ENCODE assay signal across 29 cellular contexts in the genomic region with DNA sequence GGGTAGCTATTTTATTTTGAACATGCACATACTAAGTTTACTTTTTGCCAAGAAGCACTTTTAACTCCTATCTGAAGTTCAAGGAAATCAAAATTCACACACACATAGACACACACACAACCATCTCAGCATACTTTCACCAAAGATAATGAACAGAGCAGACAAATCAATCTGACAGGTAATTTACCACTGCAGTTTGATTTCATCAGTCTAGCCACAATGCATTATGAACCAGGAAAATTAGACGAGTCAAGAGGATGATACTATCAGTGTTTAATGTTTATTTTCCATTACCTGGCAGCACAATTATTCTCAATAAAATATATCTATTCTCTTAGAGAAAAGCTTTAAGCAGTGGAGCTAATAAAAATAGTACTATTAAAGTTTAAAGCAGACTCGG.
"Had no signal": no experiment of that assay in that cellular context is flagged by ENCODE, and none has a peak within 500 bp of the region (broad histone marks: within the 10 kb centered on the region; RNA-seq: fewer than 3 reads in every experiment).

No MANE protein-coding gene starts in this region.

- DNase-seq: hippocampal formation; immature natural killer cell; kidney; left colon; left ventricle myocardium inferior; mesendoderm; midbrain; mucosa of descending colon; naive thymus-derived CD4-positive, alpha-beta T cell; ovary; posterior cingulate gyrus; retina; right cardiac atrium; sigmoid colon; stimulated activated CD4-positive, alpha-beta T cell treated with anti-CD3 and anti-CD28 coated beads, Interleukin-1b, Interleukin-23, amount 100 ng/mL, for 48 hours; stimulated activated CD4-positive, alpha-beta T cell treated with anti-CD3 and anti-CD28 coated beads, Interleukin-2, amount 100 ng/mL, for 48 hours; stimulated activated CD4-positive, alpha-beta T cell treated with anti-CD3 and anti-CD28 coated beads, Interleukin-4, amount 100 ng/mL, for 4 hours; stimulated activated CD8-positive, alpha-beta memory T cell treated with anti-CD3 and anti-CD28 coated beads, Interleukin-4, amount 100 ng/mL, for 48 hours; stimulated activated naive CD4-positive, alpha-beta T cell treated with Interleukin-2 at 50 U/mL for 16 hours; stimulated activated naive CD8-positive, alpha-beta T cell treated with anti-CD3 and anti-CD28 coated beads, Interleukin-15, amount 100 ng/mL, for 72 hours; substantia nigra had no signal

- H3K36me3 ChIP-seq: left ventricle myocardium inferior, ovary, prostate gland, sigmoid colon, tibial nerve, vagina had no signal

- H3K27me3 Mint-ChIP-seq: stimulated activated naive CD8-positive, alpha-beta T cell treated with anti-CD3 and anti-CD28 coated beads, Interleukin-15, amount 100 ng/mL, for 72 hours had no signal

- H3K27me3 ChIP-seq: ovary, sigmoid colon, tibial nerve, vagina had no signal

- H3K27ac Mint-ChIP-seq: immature natural killer cell; natural killer cell treated with Interleukin-12 subunit alpha and Interleukin-12 subunit beta and Interleukin-15 and Interleukin-18, amount 100 ng/mL, for 72 hours; stimulated activated memory B cell treated with anti-CD40 and anti-IgM and Interleukin-4, amounts not matched to agents 10 μg/mL and 1 μg/mL and 100 μg/mL, for 72 hours; stimulated activated naive CD8-positive, alpha-beta T cell treated with anti-CD3 and anti-CD28 coated beads, Interleukin-15, amount 100 ng/mL, for 72 hours; type B pancreatic cell had no signal

- H3K4me3 ChIP-seq: left ventricle myocardium inferior, lung, mucosa of descending colon, ovary, prostate gland, sigmoid colon, smooth muscle cell, tibial nerve, vagina had no signal

- ATAC-seq: left colon; mucosa of descending colon; naive thymus-derived CD4-positive, alpha-beta T cell; natural killer cell treated with Interleukin-12 subunit alpha and Interleukin-12 subunit beta and Interleukin-15 and Interleukin-18, amount 100 ng/mL, for 72 hours; right cardiac atrium; stimulated activated memory B cell treated with anti-CD40 and anti-IgM and Interleukin-4, amounts not matched to agents 10 μg/mL and 1 μg/mL and 100 μg/mL, for 72 hours; stimulated activated naive CD8-positive, alpha-beta T cell treated with anti-CD3 and anti-CD28 coated beads, Interleukin-15, amount 100 ng/mL, for 72 hours had no signal

- H3K4me1 ChIP-seq: left ventricle myocardium inferior, prostate gland, sigmoid colon, tibial nerve, vagina had no signal

- H3K36me3 Mint-ChIP-seq: immature natural killer cell; naive thymus-derived CD4-positive, alpha-beta T cell; natural killer cell treated with Interleukin-12 subunit alpha and Interleukin-12 subunit beta and Interleukin-15 and Interleukin-18, amount 100 ng/mL, for 72 hours; type B pancreatic cell had no signal

- H3K4me2 ChIP-seq: smooth muscle cell had no signal

- H3K4me1 Mint-ChIP-seq: immature natural killer cell; stimulated activated memory B cell treated with anti-CD40 and anti-IgM and Interleukin-4, amounts not matched to agents 10 μg/mL and 1 μg/mL and 100 μg/mL, for 72 hours; stimulated activated naive CD8-positive, alpha-beta T cell treated with anti-CD3 and anti-CD28 coated beads, Interleukin-15, amount 100 ng/mL, for 72 hours had no signal

- H3K4me3 Mint-ChIP-seq: immature natural killer cell; naive thymus-derived CD4-positive, alpha-beta T cell; natural killer cell treated with Interleukin-12 subunit alpha and Interleukin-12 subunit beta and Interleukin-15 and Interleukin-18, amount 100 ng/mL, for 72 hours; stimulated activated memory B cell treated with anti-CD40 and anti-IgM and Interleukin-4, amounts not matched to agents 10 μg/mL and 1 μg/mL and 100 μg/mL, for 72 hours; stimulated activated naive CD8-positive, alpha-beta T cell treated with anti-CD3 and anti-CD28 coated beads, Interleukin-15, amount 100 ng/mL, for 72 hours; type B pancreatic cell had no signal

- H3K9me3 Mint-ChIP-seq: immature natural killer cell; natural killer cell treated with Interleukin-12 subunit alpha and Interleukin-12 subunit beta and Interleukin-15 and Interleukin-18, amount 100 ng/mL, for 72 hours; stimulated activated memory B cell treated with anti-CD40 and anti-IgM and Interleukin-4, amounts not matched to agents 10 μg/mL and 1 μg/mL and 100 μg/mL, for 72 hours; type B pancreatic cell had no signal

- H3K27ac ChIP-seq: left ventricle myocardium inferior, ovary, prostate gland, sigmoid colon, tibial nerve, vagina had no signal

- H3K9me3 ChIP-seq: left ventricle myocardium inferior, mucosa of descending colon, ovary, prostate gland, sigmoid colon, tibial nerve, vagina had no signal
